1 cellular context compared by ENCODE assay signal in the genomic region with DNA sequence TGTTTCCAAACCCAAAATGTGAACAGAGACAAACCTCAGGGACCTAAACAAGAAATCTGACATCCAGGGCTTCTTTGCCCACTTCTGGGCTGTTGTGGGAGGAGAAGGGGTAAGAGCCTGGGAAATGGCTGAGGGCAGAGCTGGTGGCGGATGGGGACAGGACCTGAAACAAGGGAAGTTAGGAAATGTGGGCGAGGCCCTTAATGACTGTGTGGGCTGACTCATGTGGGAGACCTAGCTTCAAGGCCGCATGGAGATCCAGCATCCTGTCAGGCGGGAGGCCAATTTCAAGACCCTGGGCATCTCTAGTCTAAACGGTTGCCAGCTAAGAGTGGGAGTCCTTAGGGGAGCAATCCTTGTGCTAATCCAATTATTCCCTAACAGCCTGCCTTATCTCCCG.
TF ChIP-seq lines count a peak whose summit lies in the region.

No MANE protein-coding gene starts in this region.

TF ChIP-seq in HepG2, 621 proteins besides CTCF, POLR2A, EP300 and RAD21 (continued from another document and continues in another):
- TF ChIP-seq SIX1 (CRISPR knock-in tag; IDR thresholded peaks at IDR 0.05; ENCODE audit: borderline replicate concordance) (no peak), HNRNPK (IDR thresholded peaks at IDR 0.05; ENCODE audit: low read depth, low read length, poor library complexity, severe bottlenecking) (no peak), ZNF296 (CRISPR knock-in tag; conservative IDR thresholded peaks at IDR 0.05) (no peak), ZNF510 (CRISPR knock-in tag; IDR thresholded peaks at IDR 0.05; ENCODE audit: low read depth) (no peak), SP2 (CRISPR knock-in tag; IDR thresholded peaks at IDR 0.05) (no peak), MXD4 (CRISPR knock-in tag; IDR thresholded peaks at IDR 0.05) (no peak), CBFB (CRISPR knock-in tag; IDR thresholded peaks at IDR 0.05) (no peak), SMYD3 (CRISPR knock-in tag; IDR thresholded peaks at IDR 0.05) (no peak), HOXD1 (CRISPR knock-in tag; IDR thresholded peaks at IDR 0.05) (no peak), ZNF256 (CRISPR knock-in tag; conservative IDR thresholded peaks at IDR 0.05) (no peak), FOXK1 (CRISPR knock-in tag; IDR thresholded peaks at IDR 0.05; ENCODE audit: borderline replicate concordance, low read depth) (peak; percentile 26; the same call in 1 of the 2 replicates), KLF16 (CRISPR knock-in tag; IDR thresholded peaks at IDR 0.05) (0 out of 4 replicates have a peak, but pooled peaks of 1 of the 2 experiments have one; percentile 46), ZNF121 (CRISPR knock-in tag; IDR thresholded peaks at IDR 0.05) (no peak), KDM6A (CRISPR knock-in tag; IDR thresholded peaks at IDR 0.05; ENCODE audit: low read depth) (no peak), THYN1 (CRISPR knock-in tag; IDR thresholded peaks at IDR 0.05; ENCODE audit: borderline replicate concordance, low read depth) (no peak), ZNF446 (CRISPR knock-in tag; IDR thresholded peaks at IDR 0.05) (no peak), ZNF101 (CRISPR knock-in tag; IDR thresholded peaks at IDR 0.05; ENCODE audit: borderline replicate concordance, low read depth) (no peak), REPIN1 (CRISPR knock-in tag; IDR thresholded peaks at IDR 0.05; ENCODE audit: borderline replicate concordance, low read depth) (no peak), KLF11 (CRISPR knock-in tag; IDR thresholded peaks at IDR 0.05) (no peak), ZNF570 (CRISPR knock-in tag; IDR thresholded peaks at IDR 0.05; ENCODE audit: borderline replicate concordance) (no peak), AKAP8 (CRISPR knock-in tag; IDR thresholded peaks at IDR 0.05) (no peak), SP1 (IDR thresholded peaks at IDR 0.05) (no peak), SP1 (CRISPR knock-in tag; IDR thresholded peaks at IDR 0.05) (no peak), MTA1 (CRISPR knock-in tag; IDR thresholded peaks at IDR 0.05; ENCODE audit: borderline replicate concordance) (no peak), ZNF557 (CRISPR knock-in tag; IDR thresholded peaks at IDR 0.05) (no peak), SAFB2 (CRISPR knock-in tag; IDR thresholded peaks at IDR 0.05; ENCODE audit: borderline replicate concordance, low read depth) (no peak), ZNF567 (CRISPR knock-in tag; IDR thresholded peaks at IDR 0.05; ENCODE audit: borderline replicate concordance) (no peak), KDM1A (CRISPR knock-in tag; IDR thresholded peaks at IDR 0.05) (no peak), NFATC3 (CRISPR knock-in tag; IDR thresholded peaks at IDR 0.05) (no peak), ZNF556 (CRISPR knock-in tag; IDR thresholded peaks at IDR 0.05; ENCODE audit: borderline replicate concordance) (no peak), EZH2 (conservative IDR thresholded peaks at IDR 0.05; ENCODE audit: low read depth, low read length) (no peak), KLF9 (CRISPR knock-in tag; IDR thresholded peaks at IDR 0.05; ENCODE audit: low read depth) (no peak), EHMT2 (IDR thresholded peaks at IDR 0.05; ENCODE audit: borderline replicate concordance, low read depth, low read length) (no peak), ZFP36L1 (CRISPR knock-in tag; IDR thresholded peaks at IDR 0.05) (no peak), CBX2 (IDR thresholded peaks at IDR 0.05; ENCODE audit: low read depth, low read length) (no peak), CBX2 (CRISPR knock-in tag; IDR thresholded peaks at IDR 0.05; ENCODE audit: low read depth) (no peak), TBX3 (IDR thresholded peaks at IDR 0.05; ENCODE audit: borderline replicate concordance) (no peak), DNMT1 (CRISPR knock-in tag; IDR thresholded peaks at IDR 0.05) (no peak)
- TF ChIP-seq, protein P1, sequence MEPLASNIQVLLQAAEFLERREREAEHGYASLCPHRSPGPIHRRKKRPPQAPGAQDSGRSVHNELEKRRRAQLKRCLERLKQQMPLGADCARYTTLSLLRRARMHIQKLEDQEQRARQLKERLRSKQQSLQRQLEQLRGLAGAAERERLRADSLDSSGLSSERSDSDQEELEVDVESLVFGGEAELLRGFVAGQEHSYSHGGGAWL (CRISPR knock-in tag; IDR thresholded peaks at IDR 0.05), result no peak
- TF ChIP-seq, protein P2, sequence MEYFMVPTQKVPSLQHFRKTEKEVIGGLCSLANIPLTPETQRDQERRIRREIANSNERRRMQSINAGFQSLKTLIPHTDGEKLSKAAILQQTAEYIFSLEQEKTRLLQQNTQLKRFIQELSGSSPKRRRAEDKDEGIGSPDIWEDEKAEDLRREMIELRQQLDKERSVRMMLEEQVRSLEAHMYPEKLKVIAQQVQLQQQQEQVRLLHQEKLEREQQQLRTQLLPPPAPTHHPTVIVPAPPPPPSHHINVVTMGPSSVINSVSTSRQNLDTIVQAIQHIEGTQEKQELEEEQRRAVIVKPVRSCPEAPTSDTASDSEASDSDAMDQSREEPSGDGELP (IDR thresholded peaks at IDR 0.05; ENCODE audit: borderline replicate concordance, low read depth), result no peak
- TF ChIP-seq, protein P3, sequence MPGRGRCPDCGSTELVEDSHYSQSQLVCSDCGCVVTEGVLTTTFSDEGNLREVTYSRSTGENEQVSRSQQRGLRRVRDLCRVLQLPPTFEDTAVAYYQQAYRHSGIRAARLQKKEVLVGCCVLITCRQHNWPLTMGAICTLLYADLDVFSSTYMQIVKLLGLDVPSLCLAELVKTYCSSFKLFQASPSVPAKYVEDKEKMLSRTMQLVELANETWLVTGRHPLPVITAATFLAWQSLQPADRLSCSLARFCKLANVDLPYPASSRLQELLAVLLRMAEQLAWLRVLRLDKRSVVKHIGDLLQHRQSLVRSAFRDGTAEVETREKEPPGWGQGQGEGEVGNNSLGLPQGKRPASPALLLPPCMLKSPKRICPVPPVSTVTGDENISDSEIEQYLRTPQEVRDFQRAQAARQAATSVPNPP (CRISPR knock-in tag; IDR thresholded peaks at IDR 0.05), result no peak
- TF ChIP-seq, protein P4, sequence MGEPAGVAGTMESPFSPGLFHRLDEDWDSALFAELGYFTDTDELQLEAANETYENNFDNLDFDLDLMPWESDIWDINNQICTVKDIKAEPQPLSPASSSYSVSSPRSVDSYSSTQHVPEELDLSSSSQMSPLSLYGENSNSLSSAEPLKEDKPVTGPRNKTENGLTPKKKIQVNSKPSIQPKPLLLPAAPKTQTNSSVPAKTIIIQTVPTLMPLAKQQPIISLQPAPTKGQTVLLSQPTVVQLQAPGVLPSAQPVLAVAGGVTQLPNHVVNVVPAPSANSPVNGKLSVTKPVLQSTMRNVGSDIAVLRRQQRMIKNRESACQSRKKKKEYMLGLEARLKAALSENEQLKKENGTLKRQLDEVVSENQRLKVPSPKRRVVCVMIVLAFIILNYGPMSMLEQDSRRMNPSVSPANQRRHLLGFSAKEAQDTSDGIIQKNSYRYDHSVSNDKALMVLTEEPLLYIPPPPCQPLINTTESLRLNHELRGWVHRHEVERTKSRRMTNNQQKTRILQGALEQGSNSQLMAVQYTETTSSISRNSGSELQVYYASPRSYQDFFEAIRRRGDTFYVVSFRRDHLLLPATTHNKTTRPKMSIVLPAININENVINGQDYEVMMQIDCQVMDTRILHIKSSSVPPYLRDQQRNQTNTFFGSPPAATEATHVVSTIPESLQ (CRISPR knock-in tag; conservative IDR thresholded peaks at IDR 0.05), result no peak
- TF ChIP-seq, protein P5, sequence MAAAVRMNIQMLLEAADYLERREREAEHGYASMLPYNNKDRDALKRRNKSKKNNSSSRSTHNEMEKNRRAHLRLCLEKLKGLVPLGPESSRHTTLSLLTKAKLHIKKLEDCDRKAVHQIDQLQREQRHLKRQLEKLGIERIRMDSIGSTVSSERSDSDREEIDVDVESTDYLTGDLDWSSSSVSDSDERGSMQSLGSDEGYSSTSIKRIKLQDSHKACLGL (CRISPR knock-in tag; IDR thresholded peaks at IDR 0.05), result no peak
- TF ChIP-seq, protein P6, sequence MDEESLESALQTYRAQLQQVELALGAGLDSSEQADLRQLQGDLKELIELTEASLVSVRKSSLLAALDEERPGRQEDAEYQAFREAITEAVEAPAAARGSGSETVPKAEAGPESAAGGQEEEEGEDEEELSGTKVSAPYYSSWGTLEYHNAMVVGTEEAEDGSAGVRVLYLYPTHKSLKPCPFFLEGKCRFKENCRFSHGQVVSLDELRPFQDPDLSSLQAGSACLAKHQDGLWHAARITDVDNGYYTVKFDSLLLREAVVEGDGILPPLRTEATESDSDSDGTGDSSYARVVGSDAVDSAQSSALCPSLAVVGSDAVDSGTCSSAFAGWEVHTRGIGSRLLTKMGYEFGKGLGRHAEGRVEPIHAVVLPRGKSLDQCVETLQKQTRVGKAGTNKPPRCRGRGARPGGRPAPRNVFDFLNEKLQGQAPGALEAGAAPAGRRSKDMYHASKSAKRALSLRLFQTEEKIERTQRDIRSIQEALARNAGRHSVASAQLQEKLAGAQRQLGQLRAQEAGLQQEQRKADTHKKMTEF (CRISPR knock-in tag; IDR thresholded peaks at IDR 0.05), result no peak
- TF ChIP-seq, protein P7, sequence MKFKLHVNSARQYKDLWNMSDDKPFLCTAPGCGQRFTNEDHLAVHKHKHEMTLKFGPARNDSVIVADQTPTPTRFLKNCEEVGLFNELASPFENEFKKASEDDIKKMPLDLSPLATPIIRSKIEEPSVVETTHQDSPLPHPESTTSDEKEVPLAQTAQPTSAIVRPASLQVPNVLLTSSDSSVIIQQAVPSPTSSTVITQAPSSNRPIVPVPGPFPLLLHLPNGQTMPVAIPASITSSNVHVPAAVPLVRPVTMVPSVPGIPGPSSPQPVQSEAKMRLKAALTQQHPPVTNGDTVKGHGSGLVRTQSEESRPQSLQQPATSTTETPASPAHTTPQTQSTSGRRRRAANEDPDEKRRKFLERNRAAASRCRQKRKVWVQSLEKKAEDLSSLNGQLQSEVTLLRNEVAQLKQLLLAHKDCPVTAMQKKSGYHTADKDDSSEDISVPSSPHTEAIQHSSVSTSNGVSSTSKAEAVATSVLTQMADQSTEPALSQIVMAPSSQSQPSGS (CRISPR knock-in tag; IDR thresholded peaks at IDR 0.05), result no peak
- TF ChIP-seq, protein P8, sequence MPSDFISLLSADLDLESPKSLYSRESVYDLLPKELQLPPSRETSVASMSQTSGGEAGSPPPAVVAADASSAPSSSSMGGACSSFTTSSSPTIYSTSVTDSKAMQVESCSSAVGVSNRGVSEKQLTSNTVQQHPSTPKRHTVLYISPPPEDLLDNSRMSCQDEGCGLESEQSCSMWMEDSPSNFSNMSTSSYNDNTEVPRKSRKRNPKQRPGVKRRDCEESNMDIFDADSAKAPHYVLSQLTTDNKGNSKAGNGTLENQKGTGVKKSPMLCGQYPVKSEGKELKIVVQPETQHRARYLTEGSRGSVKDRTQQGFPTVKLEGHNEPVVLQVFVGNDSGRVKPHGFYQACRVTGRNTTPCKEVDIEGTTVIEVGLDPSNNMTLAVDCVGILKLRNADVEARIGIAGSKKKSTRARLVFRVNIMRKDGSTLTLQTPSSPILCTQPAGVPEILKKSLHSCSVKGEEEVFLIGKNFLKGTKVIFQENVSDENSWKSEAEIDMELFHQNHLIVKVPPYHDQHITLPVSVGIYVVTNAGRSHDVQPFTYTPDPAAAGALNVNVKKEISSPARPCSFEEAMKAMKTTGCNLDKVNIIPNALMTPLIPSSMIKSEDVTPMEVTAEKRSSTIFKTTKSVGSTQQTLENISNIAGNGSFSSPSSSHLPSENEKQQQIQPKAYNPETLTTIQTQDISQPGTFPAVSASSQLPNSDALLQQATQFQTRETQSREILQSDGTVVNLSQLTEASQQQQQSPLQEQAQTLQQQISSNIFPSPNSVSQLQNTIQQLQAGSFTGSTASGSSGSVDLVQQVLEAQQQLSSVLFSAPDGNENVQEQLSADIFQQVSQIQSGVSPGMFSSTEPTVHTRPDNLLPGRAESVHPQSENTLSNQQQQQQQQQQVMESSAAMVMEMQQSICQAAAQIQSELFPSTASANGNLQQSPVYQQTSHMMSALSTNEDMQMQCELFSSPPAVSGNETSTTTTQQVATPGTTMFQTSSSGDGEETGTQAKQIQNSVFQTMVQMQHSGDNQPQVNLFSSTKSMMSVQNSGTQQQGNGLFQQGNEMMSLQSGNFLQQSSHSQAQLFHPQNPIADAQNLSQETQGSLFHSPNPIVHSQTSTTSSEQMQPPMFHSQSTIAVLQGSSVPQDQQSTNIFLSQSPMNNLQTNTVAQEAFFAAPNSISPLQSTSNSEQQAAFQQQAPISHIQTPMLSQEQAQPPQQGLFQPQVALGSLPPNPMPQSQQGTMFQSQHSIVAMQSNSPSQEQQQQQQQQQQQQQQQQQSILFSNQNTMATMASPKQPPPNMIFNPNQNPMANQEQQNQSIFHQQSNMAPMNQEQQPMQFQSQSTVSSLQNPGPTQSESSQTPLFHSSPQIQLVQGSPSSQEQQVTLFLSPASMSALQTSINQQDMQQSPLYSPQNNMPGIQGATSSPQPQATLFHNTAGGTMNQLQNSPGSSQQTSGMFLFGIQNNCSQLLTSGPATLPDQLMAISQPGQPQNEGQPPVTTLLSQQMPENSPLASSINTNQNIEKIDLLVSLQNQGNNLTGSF (CRISPR knock-in tag; IDR thresholded peaks at IDR 0.05), result no peak
- TF ChIP-seq, protein P9, sequence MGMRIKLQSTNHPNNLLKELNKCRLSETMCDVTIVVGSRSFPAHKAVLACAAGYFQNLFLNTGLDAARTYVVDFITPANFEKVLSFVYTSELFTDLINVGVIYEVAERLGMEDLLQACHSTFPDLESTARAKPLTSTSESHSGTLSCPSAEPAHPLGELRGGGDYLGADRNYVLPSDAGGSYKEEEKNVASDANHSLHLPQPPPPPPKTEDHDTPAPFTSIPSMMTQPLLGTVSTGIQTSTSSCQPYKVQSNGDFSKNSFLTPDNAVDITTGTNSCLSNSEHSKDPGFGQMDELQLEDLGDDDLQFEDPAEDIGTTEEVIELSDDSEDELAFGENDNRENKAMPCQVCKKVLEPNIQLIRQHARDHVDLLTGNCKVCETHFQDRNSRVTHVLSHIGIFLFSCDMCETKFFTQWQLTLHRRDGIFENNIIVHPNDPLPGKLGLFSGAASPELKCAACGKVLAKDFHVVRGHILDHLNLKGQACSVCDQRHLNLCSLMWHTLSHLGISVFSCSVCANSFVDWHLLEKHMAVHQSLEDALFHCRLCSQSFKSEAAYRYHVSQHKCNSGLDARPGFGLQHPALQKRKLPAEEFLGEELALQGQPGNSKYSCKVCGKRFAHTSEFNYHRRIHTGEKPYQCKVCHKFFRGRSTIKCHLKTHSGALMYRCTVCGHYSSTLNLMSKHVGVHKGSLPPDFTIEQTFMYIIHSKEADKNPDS (CRISPR knock-in tag; IDR thresholded peaks at IDR 0.05), result no peak
- TF ChIP-seq, protein P10, sequence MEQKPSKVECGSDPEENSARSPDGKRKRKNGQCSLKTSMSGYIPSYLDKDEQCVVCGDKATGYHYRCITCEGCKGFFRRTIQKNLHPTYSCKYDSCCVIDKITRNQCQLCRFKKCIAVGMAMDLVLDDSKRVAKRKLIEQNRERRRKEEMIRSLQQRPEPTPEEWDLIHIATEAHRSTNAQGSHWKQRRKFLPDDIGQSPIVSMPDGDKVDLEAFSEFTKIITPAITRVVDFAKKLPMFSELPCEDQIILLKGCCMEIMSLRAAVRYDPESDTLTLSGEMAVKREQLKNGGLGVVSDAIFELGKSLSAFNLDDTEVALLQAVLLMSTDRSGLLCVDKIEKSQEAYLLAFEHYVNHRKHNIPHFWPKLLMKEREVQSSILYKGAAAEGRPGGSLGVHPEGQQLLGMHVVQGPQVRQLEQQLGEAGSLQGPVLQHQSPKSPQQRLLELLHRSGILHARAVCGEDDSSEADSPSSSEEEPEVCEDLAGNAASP (CRISPR knock-in tag; IDR thresholded peaks at IDR 0.05; ENCODE audit: borderline replicate concordance), result no peak
